Comparison of ENCODE assay signal across 9 cellular contexts in the genomic region with DNA sequence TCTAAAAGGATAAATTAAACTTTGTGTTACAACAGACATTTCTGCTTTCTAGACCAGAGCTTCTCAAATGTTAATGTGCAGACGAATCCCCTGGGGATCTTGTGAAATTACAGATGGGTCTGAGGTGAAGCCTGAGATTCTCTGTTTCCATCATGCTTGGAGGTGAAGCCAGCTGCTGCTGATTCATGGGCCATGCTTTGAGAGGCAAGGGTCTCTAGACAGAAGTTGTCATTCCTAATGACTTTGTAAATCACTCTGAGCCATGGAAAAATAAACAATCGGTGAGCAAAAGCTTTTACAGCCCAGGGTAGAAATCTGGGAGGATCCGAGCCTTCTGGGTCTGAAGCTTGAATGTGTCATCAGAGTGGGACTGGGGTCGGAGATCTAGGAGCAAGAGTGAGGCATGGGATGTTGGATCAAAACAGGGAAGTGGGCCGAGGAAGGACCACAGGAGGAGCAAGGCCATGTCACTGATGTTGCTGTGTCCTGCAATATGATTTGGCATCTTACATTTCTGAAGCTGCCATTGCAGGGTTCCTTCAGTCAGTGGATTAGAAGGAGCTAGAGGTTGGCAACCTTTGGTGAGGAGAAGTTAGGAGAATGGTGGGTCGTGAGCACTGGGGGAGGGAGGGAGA.
DNase-seq lines count a peak whose midpoint lies in the region; ATAC-seq and TF ChIP-seq lines count a peak whose summit lies in the region.
"Had no signal": no experiment of that assay in that cellular context is flagged by ENCODE, and none has a peak within 500 bp of the region (broad histone marks: within the 10 kb centered on the region; RNA-seq: fewer than 3 reads in every experiment).

No MANE protein-coding gene starts in this region.

- in situ Hi-C loops in brain microvascular endothelial cell (cut with HindIII; ENCODE audit: low pct_ligation_motif_present, low sequenced_read_pairs): no loop called here

- H3K36me3 Mint-ChIP-seq in stimulated activated naive B cell treated with anti-CD40 and anti-IgM and Interleukin-4, amounts not matched to agents 10 μg/mL and 1 μg/mL and 100 μg/mL, for 72 hours: peaks cover 30 to 51% of the 10 kb centered on the region in 2 donors
- peaks cover 45 to 67% of the 10 kb centered on the region in 2 donors for H3K36me3 Mint-ChIP-seq in CD4-positive, alpha-beta memory T cell
- no peaks in the 10 kb centered on the region for H3K36me3 Mint-ChIP-seq in activated CD4-positive, alpha-beta memory T cell treated with anti-CD3 and anti-CD28 coated beads, Interleukin-2, amount 10 ng/mL, durations not matched to agents 7 days and 5 days (ENCODE audit: low read depth)
- peaks cover 41% of the 10 kb centered on the region for H3K36me3 Mint-ChIP-seq in activated naive CD8-positive, alpha-beta T cell treated with anti-CD3 and anti-CD28 coated beads for 36 hours
- H3K36me3 Mint-ChIP-seq: natural killer cell had no signal

- intact Hi-C loops in CD4-positive, alpha-beta memory T cell (cut with micrococcal nuclease): no loop called here

- peaks cover 0 to 2% of the 10 kb centered on the region in 2 donors for H3K9me3 Mint-ChIP-seq in stimulated activated naive B cell treated with anti-CD40 and anti-IgM and Interleukin-4, amounts not matched to agents 10 μg/mL and 1 μg/mL and 100 μg/mL, for 72 hours
- H3K9me3 Mint-ChIP-seq in CD4-positive, alpha-beta memory T cell: peaks cover 0 to 3% (median 0%) of the 10 kb centered on the region in 8 donors
- H3K9me3 Mint-ChIP-seq in activated CD4-positive, alpha-beta memory T cell treated with anti-CD3 and anti-CD28 coated beads, Interleukin-2, amount 10 ng/mL, durations not matched to agents 7 days and 5 days: peaks cover under 1% of the 10 kb centered on the region
- H3K9me3 Mint-ChIP-seq in activated naive CD8-positive, alpha-beta T cell treated with anti-CD3 and anti-CD28 coated beads for 36 hours: no peaks in the 10 kb centered on the region
- H3K9me3 Mint-ChIP-seq: natural killer cell had no signal

- DNase-seq in brain microvascular endothelial cell: peak; percentile 51
- DNase-seq in stimulated activated naive B cell treated with anti-CD40 and anti-IgM and Interleukin-4, amounts not matched to agents 10 μg/mL and 1 μg/mL and 100 μg/mL, for 72 hours: no peak
- no peak for DNase-seq in CD4-positive, alpha-beta memory T cell
- DNase-seq in activated CD4-positive, alpha-beta memory T cell treated with anti-CD3 and anti-CD28 coated beads, Interleukin-2, amount 10 ng/mL, durations not matched to agents 7 days and 5 days: no peak
- DNase-seq in activated naive CD8-positive, alpha-beta T cell treated with anti-CD3 and anti-CD28 coated beads for 36 hours: no peak
- DNase-seq: activated CD8-positive, alpha-beta memory T cell treated with anti-CD3 and anti-CD28 coated beads, Interleukin-2, amount 50 U/mL, for 48 hours; natural killer cell had no signal

- H3K4me1 ChIP-seq in CD4-positive, alpha-beta memory T cell (ENCODE audit: insufficient read depth, low read length): no peaks in the 10 kb centered on the region

- no peaks in the 10 kb centered on the region for H3K27me3 ChIP-seq in brain microvascular endothelial cell (replicated peaks)
- no peaks in the 10 kb centered on the region for H3K27me3 ChIP-seq in CD4-positive, alpha-beta memory T cell (ENCODE audit: insufficient read depth, low read length)

- no peaks in the 10 kb centered on the region for H3K9me3 ChIP-seq in CD4-positive, alpha-beta memory T cell (ENCODE audit: control insufficient read depth in 1 of 2, low read length in 2 of 2)

- no peaks in the 10 kb centered on the region for H3K27me3 Mint-ChIP-seq in stimulated activated naive B cell treated with anti-CD40 and anti-IgM and Interleukin-4, amounts not matched to agents 10 μg/mL and 1 μg/mL and 100 μg/mL, for 72 hours
- H3K27me3 Mint-ChIP-seq in CD4-positive, alpha-beta memory T cell: no peaks in the 10 kb centered on the region
- H3K27me3 Mint-ChIP-seq in activated CD4-positive, alpha-beta memory T cell treated with anti-CD3 and anti-CD28 coated beads, Interleukin-2, amount 10 ng/mL, durations not matched to agents 7 days and 5 days: no peaks in the 10 kb centered on the region
- H3K27me3 Mint-ChIP-seq in activated naive CD8-positive, alpha-beta T cell treated with anti-CD3 and anti-CD28 coated beads for 36 hours: no peaks in the 10 kb centered on the region

- POLR2A ChIA-PET in CD4-positive, alpha-beta memory T cell (lab: Charles Lee; ENCODE audit: partially characterized antibody): no interaction called here
- POLR2A ChIA-PET in activated CD4-positive, alpha-beta memory T cell treated with anti-CD3 and anti-CD28 coated beads, Interleukin-2, amount 10 ng/mL, durations not matched to agents 7 days and 5 days (lab: Charles Lee): no interaction called here

- no peak overlapping the region for H3K4me3 Mint-ChIP-seq in stimulated activated naive B cell treated with anti-CD40 and anti-IgM and Interleukin-4, amounts not matched to agents 10 μg/mL and 1 μg/mL and 100 μg/mL, for 72 hours
- H3K4me3 Mint-ChIP-seq in CD4-positive, alpha-beta memory T cell: no peak overlapping the region
- no peak overlapping the region for H3K4me3 Mint-ChIP-seq in activated CD4-positive, alpha-beta memory T cell treated with anti-CD3 and anti-CD28 coated beads, Interleukin-2, amount 10 ng/mL, durations not matched to agents 7 days and 5 days
- no peak overlapping the region for H3K4me3 Mint-ChIP-seq in activated naive CD8-positive, alpha-beta T cell treated with anti-CD3 and anti-CD28 coated beads for 36 hours
- H3K4me3 Mint-ChIP-seq: natural killer cell had no signal

- no peak overlapping the region for H3K4me3 ChIP-seq in brain microvascular endothelial cell (ENCODE audit: low read depth, low read length)
- H3K4me3 ChIP-seq in CD4-positive, alpha-beta memory T cell (ENCODE audit: low read length in 2 of 2): no peak overlapping the region

- peaks cover 0 to 6% of the 10 kb centered on the region in 2 donors for H3K4me1 Mint-ChIP-seq in stimulated activated naive B cell treated with anti-CD40 and anti-IgM and Interleukin-4, amounts not matched to agents 10 μg/mL and 1 μg/mL and 100 μg/mL, for 72 hours
- peaks cover 0 to 3% (median 0%) of the 10 kb centered on the region in 4 donors for H3K4me1 Mint-ChIP-seq in CD4-positive, alpha-beta memory T cell
- no peaks in the 10 kb centered on the region for H3K4me1 Mint-ChIP-seq in activated CD4-positive, alpha-beta memory T cell treated with anti-CD3 and anti-CD28 coated beads, Interleukin-2, amount 10 ng/mL, durations not matched to agents 7 days and 5 days
- H3K4me1 Mint-ChIP-seq in activated naive CD8-positive, alpha-beta T cell treated with anti-CD3 and anti-CD28 coated beads for 36 hours: no peaks in the 10 kb centered on the region

- H3K27ac Mint-ChIP-seq in stimulated activated naive B cell treated with anti-CD40 and anti-IgM and Interleukin-4, amounts not matched to agents 10 μg/mL and 1 μg/mL and 100 μg/mL, for 72 hours: no peak overlapping the region
- peak overlapping the region in 1 of 7 donors; percentile 47 for H3K27ac Mint-ChIP-seq in CD4-positive, alpha-beta memory T cell
- no peak overlapping the region for H3K27ac Mint-ChIP-seq in activated CD4-positive, alpha-beta memory T cell treated with anti-CD3 and anti-CD28 coated beads, Interleukin-2, amount 10 ng/mL, durations not matched to agents 7 days and 5 days
- H3K27ac Mint-ChIP-seq in activated naive CD8-positive, alpha-beta T cell treated with anti-CD3 and anti-CD28 coated beads for 36 hours: no peak overlapping the region
- H3K27ac Mint-ChIP-seq: natural killer cell had no signal

- no peak overlapping the region for H3K27ac ChIP-seq in brain microvascular endothelial cell
- no peak overlapping the region for H3K27ac ChIP-seq in CD4-positive, alpha-beta memory T cell (ENCODE audit: low read depth, low read length)

- H3K36me3 ChIP-seq in brain microvascular endothelial cell (replicated peaks): no peaks in the 10 kb centered on the region
- H3K36me3 ChIP-seq in CD4-positive, alpha-beta memory T cell (ENCODE audit: insufficient read depth, low read length): no peaks in the 10 kb centered on the region

- no peak for TF ChIP-seq CTCF in brain microvascular endothelial cell (IDR thresholded peaks at IDR 0.05; ENCODE audit: low read depth, low read length, missing control alignments)

- CTCF ChIA-PET in CD4-positive, alpha-beta memory T cell (lab: Charles Lee; ENCODE audit: partially characterized antibody): no interaction called here
- CTCF ChIA-PET in activated CD4-positive, alpha-beta memory T cell treated with anti-CD3 and anti-CD28 coated beads, Interleukin-2, amount 10 ng/mL, durations not matched to agents 7 days and 5 days (lab: Charles Lee): no interaction called here

- ATAC-seq in GM21390 (IDR thresholded peaks at IDR 0.05; ENCODE audit: unreplicated experiment) (peak; percentile 87), HG03342 (IDR thresholded peaks at IDR 0.05; ENCODE audit: unreplicated experiment) (peak; percentile 90)
- ATAC-seq in stimulated activated naive B cell treated with anti-CD40 and anti-IgM and Interleukin-4, amounts not matched to agents 10 μg/mL and 1 μg/mL and 100 μg/mL, for 72 hours (replicated peaks): peak; percentile 60 to 61
- ATAC-seq: natural killer cell had no signal
